In the genomic region with DNA sequence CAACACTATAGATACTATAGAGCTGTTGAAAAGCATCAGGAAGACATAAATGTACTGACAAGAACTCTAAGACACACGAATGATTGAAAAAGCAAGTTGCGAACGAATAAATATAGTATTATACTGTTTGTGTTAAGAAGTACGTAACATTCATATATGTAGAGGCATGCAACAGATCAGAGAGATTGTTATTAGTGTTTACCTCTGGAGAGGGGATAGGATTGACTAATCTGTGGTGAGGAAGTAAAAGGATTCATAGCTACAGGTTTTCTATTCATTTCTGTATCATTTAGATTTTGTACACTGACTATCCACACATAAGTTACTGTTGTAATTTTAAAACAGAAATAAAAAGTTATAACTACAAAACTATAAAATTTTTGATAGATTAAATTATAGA, we compare ENCODE assay signal across 29 cellular contexts.
"Had no signal": no experiment of that assay in that cellular context is flagged by ENCODE, and none has a peak within 500 bp of the region (broad histone marks: within the 10 kb centered on the region; RNA-seq: fewer than 3 reads in every experiment).

No MANE protein-coding gene starts in this region.

- H3K4me3 ChIP-seq: stomach, suprapubic skin, testis, thoracic aorta, thyroid gland, tibial artery, tibial nerve, transverse colon, upper lobe of left lung, upper lobe of right lung, uterus, vagina had no signal

- H3K27me3 ChIP-seq: suprapubic skin, testis, thyroid gland, tibial artery, tibial nerve, transverse colon, upper lobe of left lung, upper lobe of right lung, uterus, vagina had no signal

- H3K4me1 Mint-ChIP-seq: stimulated activated effector memory CD8-positive, alpha-beta T cell treated with anti-CD3 and anti-CD28 coated beads, Interleukin-12 subunit alpha, Interleukin-12 subunit beta, amount 100 ng/mL, for 72 hours; stimulated activated memory B cell treated with anti-CD40 and anti-IgM and Interleukin-4, amounts not matched to agents 10 μg/mL and 1 μg/mL and 100 μg/mL, for 72 hours; stimulated activated naive B cell treated with anti-CD40 and anti-IgM and Interleukin-4, amounts not matched to agents 10 μg/mL and 1 μg/mL and 100 μg/mL, for 72 hours; stimulated activated naive CD8-positive, alpha-beta T cell treated with anti-CD3 and anti-CD28 coated beads, Interleukin-15, amount 100 ng/mL, for 72 hours had no signal

- H3K4me3 Mint-ChIP-seq: stimulated activated effector memory CD8-positive, alpha-beta T cell treated with anti-CD3 and anti-CD28 coated beads, Interleukin-12 subunit alpha, Interleukin-12 subunit beta, amount 100 ng/mL, for 72 hours; stimulated activated memory B cell treated with anti-CD40 and anti-IgM and Interleukin-4, amounts not matched to agents 10 μg/mL and 1 μg/mL and 100 μg/mL, for 72 hours; stimulated activated naive B cell treated with anti-CD40 and anti-IgM and Interleukin-4, amounts not matched to agents 10 μg/mL and 1 μg/mL and 100 μg/mL, for 72 hours; stimulated activated naive CD8-positive, alpha-beta T cell treated with anti-CD3 and anti-CD28 coated beads, Interleukin-15, amount 100 ng/mL, for 72 hours; stimulated activated naive CD8-positive, alpha-beta T cell treated with anti-CD3 and anti-CD28 coated beads, Interleukin-15, Interleukin-2, amounts not matched to agents 100 ng/mL and 50 ng/mL, for 24 hours; type B pancreatic cell had no signal

- H3K36me3 ChIP-seq: stomach, suprapubic skin, thoracic aorta, thyroid gland, tibial artery, tibial nerve, transverse colon, upper lobe of left lung, upper lobe of right lung, uterus, vagina had no signal

- H3K9me3 ChIP-seq: stomach, suprapubic skin, testis, thoracic aorta, thyroid gland, tibial artery, tibial nerve, transverse colon, upper lobe of left lung, upper lobe of right lung, uterus, vagina had no signal

- FAIRE-seq: urothelium cell line had no signal

- H3K27ac ChIP-seq: stomach, suprapubic skin, testis, thoracic aorta, thyroid gland, tibial artery, tibial nerve, transverse colon, upper lobe of left lung, upper lobe of right lung, uterus, vagina had no signal

- ATAC-seq: stimulated activated effector memory CD8-positive, alpha-beta T cell treated with anti-CD3 and anti-CD28 coated beads, Interleukin-12 subunit alpha, Interleukin-12 subunit beta, amount 100 ng/mL, for 72 hours; stimulated activated memory B cell treated with anti-CD40 and anti-IgM and Interleukin-4, amounts not matched to agents 10 μg/mL and 1 μg/mL and 100 μg/mL, for 72 hours; stimulated activated naive B cell treated with anti-CD40 and anti-IgM and Interleukin-4, amounts not matched to agents 10 μg/mL and 1 μg/mL and 100 μg/mL, for 72 hours; stimulated activated naive CD8-positive, alpha-beta T cell treated with anti-CD3 and anti-CD28 coated beads, Interleukin-15, amount 100 ng/mL, for 72 hours; stimulated activated naive CD8-positive, alpha-beta T cell treated with anti-CD3 and anti-CD28 coated beads, Interleukin-15, Interleukin-2, amounts not matched to agents 100 U/mL and 50 U/mL, for 24 hours; upper lobe of right lung had no signal

- H3K27ac Mint-ChIP-seq: stimulated activated effector memory CD8-positive, alpha-beta T cell treated with anti-CD3 and anti-CD28 coated beads, Interleukin-12 subunit alpha, Interleukin-12 subunit beta, amount 100 ng/mL, for 72 hours; stimulated activated memory B cell treated with anti-CD40 and anti-IgM and Interleukin-4, amounts not matched to agents 10 μg/mL and 1 μg/mL and 100 μg/mL, for 72 hours; stimulated activated naive B cell treated with anti-CD40 and anti-IgM and Interleukin-4, amounts not matched to agents 10 μg/mL and 1 μg/mL and 100 μg/mL, for 72 hours; stimulated activated naive CD8-positive, alpha-beta T cell treated with anti-CD3 and anti-CD28 coated beads, Interleukin-15, amount 100 ng/mL, for 72 hours; stimulated activated naive CD8-positive, alpha-beta T cell treated with anti-CD3 and anti-CD28 coated beads, Interleukin-15, Interleukin-2, amounts not matched to agents 100 ng/mL and 50 ng/mL, for 24 hours; type B pancreatic cell had no signal

- DNase-seq: stimulated activated CD4-positive, alpha-beta T cell treated with anti-CD3 and anti-CD28 coated beads, Interleukin-2, amount 100 ng/mL, for 48 hours; stimulated activated CD4-positive, alpha-beta T cell treated with anti-CD3 and anti-CD28 coated beads, Interleukin-4, amount 100 ng/mL, for 1 hour; stimulated activated CD4-positive, alpha-beta T cell treated with anti-CD3 and anti-CD28 coated beads, Interleukin-4, amount 100 ng/mL, for 24 hours; stimulated activated CD4-positive, alpha-beta T cell treated with anti-CD3 and anti-CD28 coated beads, Interleukin-4, amount 100 ng/mL, for 4 hours; stimulated activated CD8-positive, alpha-beta memory T cell treated with anti-CD3 and anti-CD28 coated beads, Interleukin-4, amount 100 ng/mL, for 48 hours; stimulated activated naive B cell treated with anti-CD40 and anti-IgM and Interleukin-4, amounts not matched to agents 10 μg/mL and 1 μg/mL and 100 μg/mL, for 72 hours; stimulated activated naive CD4-positive, alpha-beta T cell; stimulated activated naive CD4-positive, alpha-beta T cell treated with Interleukin-2 at 50 U/mL for 16 hours; stimulated activated naive CD8-positive, alpha-beta T cell treated with anti-CD3 and anti-CD28 coated beads, Interleukin-15, amount 100 ng/mL, for 72 hours; stimulated activated naive CD8-positive, alpha-beta T cell treated with anti-CD3 and anti-CD28 coated beads, Interleukin-15, Interleukin-2, amounts not matched to agents 100 U/mL and 50 U/mL, for 24 hours; stomach; substantia nigra; testis; thyroid gland; tibial artery; transverse colon; trophoblast cell; upper lobe of left lung; upper lobe of right lung; uterus had no signal

- H3K9me3 Mint-ChIP-seq: stimulated activated effector memory CD8-positive, alpha-beta T cell treated with anti-CD3 and anti-CD28 coated beads, Interleukin-12 subunit alpha, Interleukin-12 subunit beta, amount 100 ng/mL, for 72 hours; stimulated activated memory B cell treated with anti-CD40 and anti-IgM and Interleukin-4, amounts not matched to agents 10 μg/mL and 1 μg/mL and 100 μg/mL, for 72 hours; stimulated activated naive B cell treated with anti-CD40 and anti-IgM and Interleukin-4, amounts not matched to agents 10 μg/mL and 1 μg/mL and 100 μg/mL, for 72 hours; stimulated activated naive CD8-positive, alpha-beta T cell treated with anti-CD3 and anti-CD28 coated beads, Interleukin-15, amount 100 ng/mL, for 72 hours; stimulated activated naive CD8-positive, alpha-beta T cell treated with anti-CD3 and anti-CD28 coated beads, Interleukin-15, Interleukin-2, amounts not matched to agents 100 ng/mL and 50 ng/mL, for 24 hours; type B pancreatic cell had no signal

- H3K36me3 Mint-ChIP-seq: stimulated activated effector memory CD8-positive, alpha-beta T cell treated with anti-CD3 and anti-CD28 coated beads, Interleukin-12 subunit alpha, Interleukin-12 subunit beta, amount 100 ng/mL, for 72 hours; stimulated activated memory B cell treated with anti-CD40 and anti-IgM and Interleukin-4, amounts not matched to agents 10 μg/mL and 1 μg/mL and 100 μg/mL, for 72 hours; stimulated activated naive B cell treated with anti-CD40 and anti-IgM and Interleukin-4, amounts not matched to agents 10 μg/mL and 1 μg/mL and 100 μg/mL, for 72 hours; type B pancreatic cell had no signal

- H3K4me1 ChIP-seq: stomach, suprapubic skin, testis, tibial artery, tibial nerve, transverse colon, upper lobe of left lung, upper lobe of right lung, uterus, vagina had no signal
